Comparison of ENCODE assay signal across 15 cellular contexts in genomic region chr2:227534714-227535113, GRCh38.
DNase-seq lines count a peak whose midpoint lies in the region; ATAC-seq and TF ChIP-seq lines count a peak whose summit lies in the region.
"Had no signal": no experiment of that assay in that cellular context is flagged by ENCODE, and none has a peak within 500 bp of the region (broad histone marks: within the 10 kb centered on the region; RNA-seq: fewer than 3 reads in every experiment).

No MANE protein-coding gene starts in this region.

- no peaks in the 10 kb centered on the region for H3K27me3 ChIP-seq in transverse colon

- no peak for DNase-seq in putamen (ENCODE audit: low spot score)
- DNase-seq in transverse colon, result no peak
- DNase-seq in ACHN, result no peak
- no peak for DNase-seq in GDM1 (lab: John Stamatoyannopoulos, UW)
- DNase-seq: activated T-cell treated with anti-CD3 and anti-CD28 coated beads, Interleukin-2, amount 50 U/mL, for 72 hours; CD4-positive, CD25-positive, alpha-beta regulatory T cell; HFFc6; NCI-H524; right cardiac atrium; SHP77 treated with DMSO at 0.1 percent for 48 hours had no signal

- ATAC-seq in GM18519 (IDR thresholded peaks at IDR 0.05; ENCODE audit: low FRiP score, unreplicated experiment) (peak; percentile 60), GM21360 (IDR thresholded peaks at IDR 0.05; ENCODE audit: unreplicated experiment) (peak; percentile 91), HG02973 (IDR thresholded peaks at IDR 0.05; ENCODE audit: unreplicated experiment) (peak; percentile 82), HG03575 (IDR thresholded peaks at IDR 0.05; ENCODE audit: extremely low read depth, insufficient number of reproducible peaks, low FRiP score, unreplicated experiment) (peak; percentile 53)
- ATAC-seq: activated T-cell treated with anti-CD3 and anti-CD28 coated beads, Interleukin-2, amount 50 U/mL, for 72 hours; right cardiac atrium had no signal

- TF ChIP-seq EP300 in transverse colon (IDR thresholded peaks at IDR 0.05; ENCODE audit: low read depth), result no peak

- 83 to 84% methylated on average over 3 of the region's 3 CpGs for WGBS in transverse colon (ENCODE audit: low coverage in 1 of 2), 2 donors

- intact Hi-C loops in transverse colon (cut with DNase I; ENCODE audit: low total_unique reads), result no loop called here

- no peaks in the 10 kb centered on the region for H3K9me3 ChIP-seq in transverse colon
- H3K9me3 ChIP-seq: thoracic aorta had no signal

- no peak overlapping the region for H3K4me3 ChIP-seq in transverse colon
- H3K4me3 ChIP-seq: thoracic aorta had no signal

- no peak for TF ChIP-seq POLR2A in transverse colon (IDR thresholded peaks at IDR 0.05)

- no peak for TF ChIP-seq CTCF in transverse colon (IDR thresholded peaks at IDR 0.05)

- H3K27ac ChIP-seq in transverse colon, result no peak overlapping the region
- H3K27ac ChIP-seq: thoracic aorta had no signal

- no peaks in the 10 kb centered on the region for H3K4me1 ChIP-seq in transverse colon

- peaks cover 0 to 66% (median 30%) of the 10 kb centered on the region in 4 donors for H3K36me3 ChIP-seq in transverse colon

- in situ Hi-C loops in transverse colon (cut with MboI; ENCODE audit: low pct_ligation_motif_present in 1 of 4, low pct_unique_long_range_greater_than_20kb in 1 of 4, low sequenced_read_pairs in 3 of 4), result no loop called here
- in situ Hi-C loops in ACHN (cut with HindIII; ENCODE audit: low pct_ligation_motif_present, low pct_unique_long_range_greater_than_20kb, low sequenced_read_pairs), result no loop called here
